8 cellular contexts compared by ENCODE assay signal in genomic region chr11:75429902-75430691, GRCh38. TPM values are rescaled to one million over a fixed set of nuclear protein-coding genes. Genes with fewer than 3 reads are reported as not detected.
A peak's percentile ranks its signal among the peaks of the same experiment; 100 is the strongest.
DNase-seq lines count a peak whose midpoint lies in the region; ATAC-seq and TF ChIP-seq lines count a peak whose summit lies in the region.

No MANE protein-coding gene starts in this region.

- no peak overlapping the region for H4K8ac ChIP-seq in trophoblast cell (ENCODE audit: low read depth, low read length)

- H3K4me3 Mint-ChIP-seq in activated naive CD4-positive, alpha-beta T cell treated with anti-CD3 and anti-CD28 coated beads for 36 hours = peak overlapping the region; percentile 67
- peak overlapping the region; percentile 90 for H3K4me3 Mint-ChIP-seq in glutamatergic neuron (ENCODE audit: unreplicated experiment)

- no peak overlapping the region for H2AK5ac ChIP-seq in trophoblast cell (ENCODE audit: low read length)

- no peak overlapping the region for H3K27ac Mint-ChIP-seq in activated naive CD4-positive, alpha-beta T cell treated with anti-CD3 and anti-CD28 coated beads for 36 hours
- no peak overlapping the region for H3K27ac Mint-ChIP-seq in glutamatergic neuron (ENCODE audit: unreplicated experiment)

- no peak overlapping the region for H2BK5ac ChIP-seq in trophoblast cell (ENCODE audit: low read depth, low read length, poor library complexity)

- H3K36me3 Mint-ChIP-seq in activated naive CD4-positive, alpha-beta T cell treated with anti-CD3 and anti-CD28 coated beads for 36 hours (ENCODE audit: low read depth) = peaks cover 3% of the 10 kb centered on the region
- H3K36me3 Mint-ChIP-seq in glutamatergic neuron (ENCODE audit: unreplicated experiment) = peaks cover 16% of the 10 kb centered on the region

- peak; percentile 45 for ATAC-seq in HG03025 (IDR thresholded peaks at IDR 0.05; ENCODE audit: low FRiP score, unreplicated experiment)

- no peak overlapping the region for H3K14ac ChIP-seq in trophoblast cell (ENCODE audit: low read length)

- CTCF ChIA-PET in activated naive CD4-positive, alpha-beta T cell treated with anti-CD3 and anti-CD28 coated beads for 36 hours (lab: Charles Lee) = interaction anchor here (0.7 to 2.1 kb wide), 4 partner anchors 14 to 287 kb away, joined by 3 to 6 read pairs (median 3); no protein-coding TSS in a partner anchor

- peaks cover 26% of the 10 kb centered on the region for H3K9me3 ChIP-seq in trophoblast cell (ENCODE audit: insufficient read depth, low read depth, low read length)

- no peak overlapping the region for H2BK12ac ChIP-seq in trophoblast cell (ENCODE audit: low read length)

- no peak overlapping the region for H2BK120ac ChIP-seq in trophoblast cell (ENCODE audit: insufficient read depth, low read length, poor library complexity)

- H3K9me3 Mint-ChIP-seq in activated naive CD4-positive, alpha-beta T cell treated with anti-CD3 and anti-CD28 coated beads for 36 hours = no peaks in the 10 kb centered on the region
- peaks cover 28% of the 10 kb centered on the region for H3K9me3 Mint-ChIP-seq in glutamatergic neuron (ENCODE audit: unreplicated experiment)

- intact Hi-C loops in activated naive CD4-positive, alpha-beta T cell treated with anti-CD3 and anti-CD28 coated beads for 36 hours (cut with micrococcal nuclease) = loop anchor here (5.0 kb wide), 1 partner anchor 33 kb away; the partner anchor contains the start of gene RPS3

- no peak overlapping the region for H3K23ac ChIP-seq in trophoblast cell (ENCODE audit: low read length)

- no CpG with 5 or more reads among the region's 133 CpGs for WGBS in trophoblast cell (ENCODE audit: extremely low coverage, insufficient coverage, insufficient read length)
- under 1% methylated on average over 133 of the region's 133 CpGs for WGBS in urinary bladder

- peaks cover 0 to 2% of the 10 kb centered on the region in 2 experiments for H3K36me3 ChIP-seq in trophoblast cell (ENCODE audit: control insufficient read depth in 1 of 2, insufficient read depth in 2 of 2, low read length in 2 of 2)
- no peaks in the 10 kb centered on the region for H3K36me3 ChIP-seq in urinary bladder (ENCODE audit: insufficient read depth)

- H3K4me3 ChIP-seq in trophoblast cell (ENCODE audit: low read depth, low read length) (peak overlapping the region; percentile 57), urinary bladder (ENCODE audit: low read depth, low read length) (peak overlapping the region; percentile 32)

- H3K4ac ChIP-seq in trophoblast cell (ENCODE audit: low read depth, low read length) = no peak overlapping the region

- H3K4me1 Mint-ChIP-seq in activated naive CD4-positive, alpha-beta T cell treated with anti-CD3 and anti-CD28 coated beads for 36 hours (ENCODE audit: low read depth) = peaks cover 13% of the 10 kb centered on the region
- peaks cover 13% of the 10 kb centered on the region for H3K4me1 Mint-ChIP-seq in glutamatergic neuron (ENCODE audit: low read depth, unreplicated experiment)

- no peak overlapping the region for H3K18ac ChIP-seq in trophoblast cell (ENCODE audit: low read length)

- peak overlapping the region; percentile 61 for H2AFZ ChIP-seq in trophoblast cell (ENCODE audit: insufficient read depth, low read length, poor library complexity)

- peaks cover 52% of the 10 kb centered on the region for H3K27me3 ChIP-seq in trophoblast cell (ENCODE audit: insufficient read depth, low read length)

- no peak overlapping the region for H4K91ac ChIP-seq in trophoblast cell (ENCODE audit: low read depth, low read length)

- H3K9ac ChIP-seq in trophoblast cell (ENCODE audit: low read length) = peak overlapping the region; percentile 14

- TF ChIP-seq CTCF in glutamatergic neuron (IDR thresholded peaks at IDR 0.05; ENCODE audit: partially characterized antibody, unreplicated experiment) = no peak

- no peaks in the 10 kb centered on the region for H3K79me1 ChIP-seq in trophoblast cell (ENCODE audit: low read length)

- peaks cover 42% of the 10 kb centered on the region for H3K27me3 Mint-ChIP-seq in activated naive CD4-positive, alpha-beta T cell treated with anti-CD3 and anti-CD28 coated beads for 36 hours (ENCODE audit: low read depth)
- H3K27me3 Mint-ChIP-seq in glutamatergic neuron (ENCODE audit: unreplicated experiment) = peaks cover 37% of the 10 kb centered on the region

- no peak overlapping the region for H4K12ac ChIP-seq in trophoblast cell (ENCODE audit: low read depth, low read length)

- no peak overlapping the region for H3K27ac ChIP-seq in trophoblast cell (ENCODE audit: low read depth, low read length)
- H3K27ac ChIP-seq in urinary bladder (ENCODE audit: low read depth) = no peak overlapping the region

- peak overlapping the region; percentile 76 for H3K4me2 ChIP-seq in trophoblast cell (ENCODE audit: low read length)

- no peaks in the 10 kb centered on the region for H3K79me2 ChIP-seq in trophoblast cell (ENCODE audit: control insufficient read depth, insufficient read depth, low read length, poor library complexity)

- peaks cover 10 to 14% of the 10 kb centered on the region in 2 experiments for H3K4me1 ChIP-seq in trophoblast cell (ENCODE audit: control insufficient read depth in 1 of 2, insufficient read depth in 2 of 2, low read length in 2 of 2)
- no peaks in the 10 kb centered on the region for H3K4me1 ChIP-seq in urinary bladder (ENCODE audit: insufficient read depth)

- DNase-seq in CMK (ENCODE audit: low read depth) (peak; percentile 83), RPMI8226 (peak; percentile 86), glutamatergic neuron (peak; percentile 68), trophoblast cell (peak; percentile 80 to 84), inferior parietal cortex (ENCODE audit: extremely low spot score) (no peak)
- DNase-seq in activated naive CD4-positive, alpha-beta T cell treated with anti-CD3 and anti-CD28 coated beads for 36 hours = peak; percentile 46

RNA-seq across cellular contexts. Expression of gene KLHL35, which starts 2.9 kb away (rescaled TPM):
- total RNA-seq in activated naive CD4-positive, alpha-beta T cell treated with anti-CD3 and anti-CD28 coated beads for 36 hours = under 1 TPM; 0.14 to 0.17 TPM
- total RNA-seq in glutamatergic neuron (ENCODE audit: unreplicated experiment) (41.4 TPM), urinary bladder (1.7 TPM)
- 0.08 and 0.10 TPM in 2 replicates for polyA plus RNA-seq in trophoblast cell (2013)
- 0.39 TPM for polyA plus RNA-seq in urinary bladder

RNA-seq across cellular contexts. Expression of gene RPS3, which starts 30.8 kb away (rescaled TPM):
- total RNA-seq in activated naive CD4-positive, alpha-beta T cell treated with anti-CD3 and anti-CD28 coated beads for 36 hours = 1,000 to 10,000 TPM; 5,069 to 5,116 TPM
- total RNA-seq in glutamatergic neuron (ENCODE audit: unreplicated experiment) = 1,391 TPM
- polyA plus RNA-seq in trophoblast cell (2013) = 4,211 and 4,337 TPM in 2 replicates
- total RNA-seq in urinary bladder = 961 TPM
- polyA plus RNA-seq in urinary bladder = 2,414 TPM

Comparison
In these comparisons a context has a peak if more than half of its experiments do, and no peak if none do; other contexts are left out.
1. RNA of gene KLHL35, which starts 2.9 kb away (total RNA-seq): 41.4 TPM in glutamatergic neuron (single experiment); 1.7 TPM in urinary bladder (single experiment) and 0.14 to 0.17 TPM in activated naive CD4-positive, alpha-beta T cell treated with anti-CD3 and anti-CD28 coated beads for 36 hours; every median in the first group is over 10 times any median in the second.